1 cellular context compared by ENCODE assay signal in genomic region chr10:74018241-74018640, GRCh38.
TF ChIP-seq lines count a peak whose summit lies in the region.

No MANE protein-coding gene starts in this region.

TF ChIP-seq in GM23338, 12 proteins besides CTCF, POLR2A, EP300 and RAD21 (continued from another document):
- TF ChIP-seq REST (IDR thresholded peaks at IDR 0.05; ENCODE audit: unreplicated experiment) (no peak), JUNB (IDR thresholded peaks at IDR 0.05; ENCODE audit: unreplicated experiment) (no peak), POLR2AphosphoS5 (IDR thresholded peaks at IDR 0.05; ENCODE audit: low read depth) (no peak), STAT1 (IDR thresholded peaks at IDR 0.05; ENCODE audit: unreplicated experiment) (no peak), ETS1 (IDR thresholded peaks at IDR 0.05) (no peak), ZNF331 (CRISPR knock-in tag; IDR thresholded peaks at IDR 0.05; ENCODE audit: low read depth) (no peak), ZNF114 (CRISPR knock-in tag; IDR thresholded peaks at IDR 0.05) (no peak)
